In genomic region chrX:1592128-1592862, GRCh38 we compare ENCODE assay signal across 8 cellular contexts. TPM values are rescaled to one million over a fixed set of nuclear protein-coding genes. Genes with fewer than 3 reads are reported as not detected.
DNase-seq lines count a peak whose midpoint lies in the region; ATAC-seq and TF ChIP-seq lines count a peak whose summit lies in the region.

No MANE protein-coding gene starts in this region.

- peak overlapping the region; percentile 90 for H3K4me3 ChIP-seq in Jurkat, Clone E6-1 (ENCODE audit: low read length)
- H3K4me3 ChIP-seq in astrocyte of the spinal cord (ENCODE audit: low read depth, low read length), result peak overlapping the region; percentile 95
- H3K4me3 ChIP-seq in stomach smooth muscle (ENCODE audit: low read length in 2 of 2), result peak overlapping the region; percentile 84 to 87

- peak overlapping the region; percentile 87 for H3K9ac ChIP-seq in ES-I3 (ENCODE audit: low read depth, low read length)
- H3K9ac ChIP-seq in stomach smooth muscle (ENCODE audit: low read length in 2 of 2), result peak overlapping the region; percentile 84

- intact Hi-C loops in left colon (cut with DNase I, micrococcal nuclease), result loop anchor here in 1 of 2 donors (10.0 kb wide), 1 partner anchor 137 kb away; the partner anchor contains the start of gene ASMTL

- H3K36me3 ChIP-seq in ES-I3 (ENCODE audit: insufficient read depth, low read length) (peaks cover 10% of the 10 kb centered on the region), stomach smooth muscle (ENCODE audit: control insufficient read depth in 2 of 2, insufficient read depth in 2 of 2, low read length in 2 of 2) (peaks cover 31 to 35% of the 10 kb centered on the region in 2 donors)

- peak overlapping the region; percentile 2 for H3K27ac ChIP-seq in stomach smooth muscle (ENCODE audit: low read length)

- DNase-seq in Jurkat, Clone E6-1 (ENCODE audit: low read depth, low spot score), result no peak
- DNase-seq in astrocyte of the spinal cord (ENCODE audit: low read depth, low spot score) (no peak), left colon (peak in 1 of 2 donors; percentile 50), LoVo (ENCODE audit: low spot score) (no peak), NCI-H187 (lab: John Stamatoyannopoulos, UW) (no peak)

- ATAC-seq in GM19467 (IDR thresholded peaks at IDR 0.05; ENCODE audit: unreplicated experiment) (peak; percentile 42), left colon (peak; percentile 44)

- H3K27me3 ChIP-seq in stomach smooth muscle (ENCODE audit: control insufficient read depth in 1 of 2, insufficient read depth in 2 of 2, low read length in 2 of 2), result no peaks in the 10 kb centered on the region

- in situ Hi-C loops in astrocyte of the spinal cord (cut with HindIII; ENCODE audit: low sequenced_read_pairs), result no loop called here

- H3K4me1 ChIP-seq in ES-I3 (ENCODE audit: insufficient read depth, low read length) (no peaks in the 10 kb centered on the region), stomach smooth muscle (ENCODE audit: control insufficient read depth, insufficient read depth, low read length) (peaks cover 25% of the 10 kb centered on the region)

- no peaks in the 10 kb centered on the region for H3K9me3 ChIP-seq in ES-I3 (ENCODE audit: control insufficient read depth, insufficient read depth, low read length)
- no peaks in the 10 kb centered on the region for H3K9me3 ChIP-seq in stomach smooth muscle (ENCODE audit: control insufficient read depth in 2 of 2, low read length in 2 of 2)

- no peak for TF ChIP-seq CTCF in astrocyte of the spinal cord (IDR thresholded peaks at IDR 0.05; ENCODE audit: low read depth, low read length)

RNA-seq across cellular contexts. Expression of gene AKAP17A, which starts 0.9 kb away (rescaled TPM):
- polyA plus RNA-seq in Jurkat, Clone E6-1 (2012; ENCODE audit: insufficient read depth, insufficient read length), result 21.1 TPM
- total RNA-seq in left colon, result 10 to 100 TPM; 37.3 to 39.0 TPM

RNA-seq across cellular contexts. Expression of gene ASMT, which starts 22.6 kb away (rescaled TPM):
- not detected for polyA plus RNA-seq in Jurkat, Clone E6-1 (2012; ENCODE audit: insufficient read depth, insufficient read length)
- total RNA-seq in left colon, result not detected

RNA-seq across cellular contexts. Expression of gene P2RY8, which starts 55.3 kb away (rescaled TPM):
- 33.0 TPM for polyA plus RNA-seq in Jurkat, Clone E6-1 (2012; ENCODE audit: insufficient read depth, insufficient read length)
- 1 to 10 TPM in 1 of 2 donors, under 1 TPM in 1; 0.43 to 2.1 TPM for total RNA-seq in left colon
